ENCODE assay signal across 13 cellular contexts in the genomic region with DNA sequence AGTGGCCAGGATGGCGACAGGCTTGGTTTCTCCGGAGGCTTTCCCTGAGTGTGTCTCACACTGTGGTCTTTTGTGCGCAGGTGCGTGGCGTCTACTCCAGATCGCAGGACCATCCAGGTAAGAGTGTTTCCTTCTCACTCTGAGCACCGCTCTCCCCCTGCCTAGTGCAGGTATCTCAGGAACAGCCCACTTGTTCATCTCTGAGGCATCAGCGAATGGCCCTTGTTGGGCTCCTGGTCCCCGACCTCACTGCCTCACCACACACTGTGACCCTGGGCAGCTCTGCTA. TPM values are rescaled to one million over a fixed set of nuclear protein-coding genes. Genes with fewer than 3 reads are reported as not detected.
DNase-seq lines count a peak whose midpoint lies in the region; ATAC-seq and TF ChIP-seq lines count a peak whose summit lies in the region.
"Had no signal": no experiment of that assay in that cellular context is flagged by ENCODE, and none has a peak within 500 bp of the region (broad histone marks: within the 10 kb centered on the region; RNA-seq: fewer than 3 reads in every experiment).

No MANE protein-coding gene starts in this region.

- H3K27me3 ChIP-seq in right atrium auricular region (no peaks in the 10 kb centered on the region), ovary (no peaks in the 10 kb centered on the region)

- DNase-seq in NCI-H748 (lab: John Stamatoyannopoulos, UW; ENCODE audit: unreplicated experiment) = peak; percentile 9
- DNase-seq in NCI-H748 treated with DMSO at 0.1 percent for 48 hours (lab: John Stamatoyannopoulos, UW) = no peak
- DNase-seq in right atrium auricular region (ENCODE audit: low spot score) = no peak
- DNase-seq in ovary = no peak
- DNase-seq in DMS 273 treated with DMSO at 0.1 percent for 48 hours (lab: John Stamatoyannopoulos, UW) = no peak
- no peak for DNase-seq in NCI-H1417 (lab: John Stamatoyannopoulos, UW)
- DNase-seq: effector memory CD4-positive, alpha-beta T cell; natural killer cell; PC-3 had no signal

- peak overlapping the region; percentile 62 to 69 for H3K4me3 ChIP-seq in right atrium auricular region
- H3K4me3 ChIP-seq in ovary = peak overlapping the region; percentile 53
- peak overlapping the region; percentile 64 for H3K4me3 ChIP-seq in urinary bladder (ENCODE audit: low read depth, low read length)

- TF ChIP-seq CTCF in right atrium auricular region (IDR thresholded peaks at IDR 0.05) = no peak
- TF ChIP-seq CTCF in ovary (IDR thresholded peaks at IDR 0.05) = no peak

- TF ChIP-seq POLR2A in ovary (IDR thresholded peaks at IDR 0.05) = no peak

- peaks cover 0 to 52% of the 10 kb centered on the region in 2 donors for H3K4me1 ChIP-seq in right atrium auricular region
- peaks cover 7% of the 10 kb centered on the region for H3K4me1 ChIP-seq in ovary (ENCODE audit: insufficient read depth)
- no peaks in the 10 kb centered on the region for H3K4me1 ChIP-seq in urinary bladder (ENCODE audit: insufficient read depth)

- H3K36me3 ChIP-seq in right atrium auricular region = peaks cover 32% of the 10 kb centered on the region
- H3K36me3 ChIP-seq in ovary = no peaks in the 10 kb centered on the region
- no peaks in the 10 kb centered on the region for H3K36me3 ChIP-seq in urinary bladder (ENCODE audit: insufficient read depth)

- peak overlapping the region; percentile 91 to 94 for H3K27ac ChIP-seq in right atrium auricular region
- no peak overlapping the region for H3K27ac ChIP-seq in ovary
- H3K27ac ChIP-seq in urinary bladder (ENCODE audit: low read depth) = no peak overlapping the region
- H3K27ac ChIP-seq: 22Rv1 had no signal

- no peak for ATAC-seq in HG02840 (IDR thresholded peaks at IDR 0.05; ENCODE audit: low FRiP score, unreplicated experiment)
- ATAC-seq: natural killer cell; stimulated activated memory B cell treated with anti-CD40 and anti-IgM and Interleukin-4, amounts not matched to agents 10 μg/mL and 1 μg/mL and 100 μg/mL, for 72 hours had no signal

- no peak for TF ChIP-seq EP300 in ovary (IDR thresholded peaks at IDR 0.05)

- 39 to 52% (median 48%) methylated on average over 9 of the region's 9 CpGs for WGBS in ovary, 3 donors
- 36% methylated on average over 9 of the region's 9 CpGs for WGBS in urinary bladder

- no peaks in the 10 kb centered on the region for H3K9me3 ChIP-seq in right atrium auricular region
- no peaks in the 10 kb centered on the region for H3K9me3 ChIP-seq in ovary

- intact Hi-C loops in ovary (cut with DNase I) = no loop called here

RNA-seq across cellular contexts. Expression of a gene that starts 0.8 kb away (rescaled TPM):
- total RNA-seq in right atrium auricular region = 100 to 1,000 TPM; 120 to 168 TPM
- 10 to 100 TPM in 5 of 7 donors, 1 to 10 TPM in 2; 7.6 to 75.3 (median 25.9) TPM for total RNA-seq in ovary
- polyA plus RNA-seq in ovary = 10 to 100 TPM; 12.2 to 28.3 TPM
- 60.1 TPM for total RNA-seq in urinary bladder
- polyA plus RNA-seq in urinary bladder = 62.3 TPM

Comparison
In these comparisons a context has a peak if more than half of its experiments do, and no peak if none do; other contexts are left out.
1. H3K27ac ChIP-seq: peak in right atrium auricular region (2 of 2); none in ovary (0 of 2) and urinary bladder (single experiment).
2. Peak in every context shown above with its lines, with median percentiles within 50 percentile points of each other: H3K4me3 ChIP-seq.